ENCODE assay signal across 18 cellular contexts in genomic region chr2:197915548-197916265, GRCh38.
A peak's percentile ranks its signal among the peaks of the same experiment; 100 is the strongest.
DNase-seq lines count a peak whose midpoint lies in the region; ATAC-seq, FAIRE-seq and TF ChIP-seq lines count a peak whose summit lies in the region.
"Had no signal": no experiment of that assay in that cellular context is flagged by ENCODE, and none has a peak within 500 bp of the region (broad histone marks: within the 10 kb centered on the region; RNA-seq: fewer than 3 reads in every experiment).

No MANE protein-coding gene starts in this region.

- intact Hi-C loops in K562 (cut with micrococcal nuclease), result no loop called here
- intact Hi-C loops in right cardiac atrium (cut with DNase I), result no loop called here

- H3K36me3 ChIP-seq in K562 (ENCODE audit: control insufficient read depth, insufficient read depth, low read length) (peaks cover 7% of the 10 kb centered on the region; the same call in 2 of the 3 replicates), WERI-Rb-1 (no peaks in the 10 kb centered on the region)
- H3K36me3 ChIP-seq: ascending aorta, esophagus muscularis mucosa, MG63, neural progenitor cell had no signal

- DNase-seq in AG08396 (ENCODE audit: low spot score) (peak; percentile 32), HS-5 (ENCODE audit: low read depth) (peak; percentile 59), K562 (ENCODE audit: extremely low read depth in 1 of 4, low spot score in 3 of 4) (no peak), right cardiac atrium (no peak), NCI-H1417 (lab: John Stamatoyannopoulos, UW) (no peak), WERI-Rb-1 (no peak)
- DNase-seq in effector CD4-positive, alpha-beta T cell, result no peak
- DNase-seq: activated CD4-positive, CD25-positive, alpha-beta regulatory T cell; activated T-cell treated with anti-CD3 and anti-CD28 coated beads, Interleukin-2, amount 50 U/mL, for 4 hours; C1 segment of cervical spinal cord; MG63; NCI-H510A treated with DMSO at 0.1 percent for 48 hours; stimulated activated CD4-positive, alpha-beta T cell treated with anti-CD3 and anti-CD28 coated beads, Interleukin-15, amount 100 ng/mL, for 24 hours had no signal

- no TSS peak for BruUV-seq in K562 (replicated peaks; lab: Mats Ljungman, UMichigan)

- H3K27ac ChIP-seq in K562 (ENCODE audit: extremely low read depth, low read depth, low read length), result peak overlapping the region; percentile 30; the same call in 1 of the 3 replicates
- H3K27ac ChIP-seq in right cardiac atrium (ENCODE audit: low read length), result no peak overlapping the region
- no peak overlapping the region for H3K27ac ChIP-seq in WERI-Rb-1
- H3K27ac ChIP-seq: neural progenitor cell had no signal

- H3K4me3 ChIP-seq in K562 (no peak overlapping the region), right cardiac atrium (ENCODE audit: low read length) (no peak overlapping the region), WERI-Rb-1 (ENCODE audit: low read depth, low read length) (no peak overlapping the region)
- H3K4me3 ChIP-seq: ascending aorta, esophagus muscularis mucosa, MG63, neural progenitor cell had no signal

- peak; percentile 69 for FAIRE-seq in K562 (lab: Jason Lieb, UNC)
- FAIRE-seq: G401.6 had no signal

- no peaks in the 10 kb centered on the region for H3K9me1 ChIP-seq in K562 (ENCODE audit: control insufficient read depth, insufficient read depth, low read length)

- H2AFZ ChIP-seq in K562 (ENCODE audit: low read depth, low read length), result 0 out of 2 replicates have a peak overlapping the region, but pooled peaks have one; percentile 51
- H2AFZ ChIP-seq: neural progenitor cell had no signal

- no peak for TF ChIP-seq EP300 in K562 (IDR thresholded peaks at IDR 0.05; ENCODE audit: low read length)

- no peaks in the 10 kb centered on the region for H3K9me3 ChIP-seq in K562 (replicated peaks; ENCODE audit: control insufficient read depth, insufficient read depth, low read depth, low read length)
- no peaks in the 10 kb centered on the region for H3K9me3 ChIP-seq in right cardiac atrium (ENCODE audit: control insufficient read depth, low read length)
- H3K9me3 ChIP-seq in WERI-Rb-1 (ENCODE audit: severe bottlenecking), result no peaks in the 10 kb centered on the region
- H3K9me3 ChIP-seq: ascending aorta, esophagus muscularis mucosa, MG63 had no signal

- CTCF ChIA-PET in K562 (lab: Yijun Ruan, JAX; ENCODE audit: low intra/inter-chr PET ratio), result no interaction called here

- H3K27me3 ChIP-seq in K562 (ENCODE audit: control insufficient read depth in 2 of 2, insufficient read depth in 2 of 2, low read length in 2 of 2) (no peaks in the 10 kb centered on the region), right cardiac atrium (ENCODE audit: control insufficient read depth, insufficient read depth) (no peaks in the 10 kb centered on the region), WERI-Rb-1 (ENCODE audit: insufficient read depth, low read depth, severe bottlenecking) (no peaks in the 10 kb centered on the region)
- H3K27me3 ChIP-seq: ascending aorta, esophagus muscularis mucosa, neural progenitor cell had no signal

- no peaks in the 10 kb centered on the region for H4K20me1 ChIP-seq in K562 (replicated peaks; ENCODE audit: control insufficient read depth, insufficient read depth, low read length)

- TF ChIP-seq CTCF in K562 (IDR thresholded peaks at IDR 0.05 in 2 of 3, conservative IDR thresholded peaks at IDR 0.05 in 1 of 3; ENCODE audit: insufficient read depth in 2 of 3, low read depth in 1 of 3, low read length in 3 of 3) (no peak), WERI-Rb-1 (IDR thresholded peaks at IDR 0.05; ENCODE audit: low read depth, low read length) (no peak)

- peaks cover 29% of the 10 kb centered on the region; the same call in 2 of the 3 replicates for H3K79me2 ChIP-seq in K562 (ENCODE audit: control insufficient read depth, insufficient read depth, low read length)

- 13% methylated on average over 3 of the region's 3 CpGs for WGBS in K562 (ENCODE audit: insufficient coverage, low coverage, missing lambda C conversion rate)
- 28% methylated on average over 3 of the region's 3 CpGs for WGBS in right cardiac atrium

- H3K9ac ChIP-seq in K562 (ENCODE audit: insufficient read depth in 1 of 2, low read depth in 2 of 2, low read length in 2 of 2), result peak overlapping the region in 1 of 2 experiments; percentile 10; a peak in 1 of 4 replicates
- H3K9ac ChIP-seq: neural progenitor cell had no signal

- ATAC-seq in K562 (peak; percentile 54), right cardiac atrium (peak; percentile 85 to 91), HG03442 (IDR thresholded peaks at IDR 0.05; ENCODE audit: unreplicated experiment) (no peak)

- TF ChIP-seq POLR2A in K562 (conservative IDR thresholded peaks at IDR 0.05), result no peak

- H3K4me2 ChIP-seq in K562 (ENCODE audit: insufficient read depth, low read length), result no peak overlapping the region
- H3K4me2 ChIP-seq: neural progenitor cell had no signal

- in situ Hi-C loops in K562 (cut with MboI), result no loop called here

- no peak for TF ChIP-seq RAD21 in K562 (CRISPR knock-in tag; conservative IDR thresholded peaks at IDR 0.05 in 1 of 2, IDR thresholded peaks at IDR 0.05 in 1 of 2)

- H3K4me1 ChIP-seq in K562 (replicated peaks in 1 of 2; ENCODE audit: control insufficient read depth in 2 of 2, insufficient read depth in 2 of 2, low read length in 2 of 2), result peaks cover 0 to 30% of the 10 kb centered on the region in 2 experiments; a peak in 2 of 5 replicates
- peaks cover 3% of the 10 kb centered on the region for H3K4me1 ChIP-seq in right cardiac atrium (ENCODE audit: control insufficient read depth, insufficient read depth, low read length)
- H3K4me1 ChIP-seq: neural progenitor cell had no signal

- POLR2A ChIA-PET in K562 (lab: Yijun Ruan, JAX), result interaction anchor here (2.0 kb wide), 1 partner anchor 9 kb away, joined by 6 read pairs; no protein-coding TSS in a partner anchor

TF ChIP-seq in K562, 482 proteins besides CTCF, POLR2A, EP300 and RAD21 (continues in another document):
- peak; percentile 82 for TF ChIP-seq CEBPB (tag; IDR thresholded peaks at IDR 0.05)
- TF ChIP-seq ZFP30 (CRISPR knock-in tag; IDR thresholded peaks at IDR 0.05; ENCODE audit: borderline replicate concordance), result no peak
- TF ChIP-seq SFPQ (IDR thresholded peaks at IDR 0.05; ENCODE audit: low read depth, low read length), result no peak
- no peak for TF ChIP-seq TCF7 (IDR thresholded peaks at IDR 0.05; ENCODE audit: borderline replicate concordance)
- peak; percentile 59; the same call in 1 of the 2 replicates for TF ChIP-seq LEF1 (IDR thresholded peaks at IDR 0.05)

Comparison
In these comparisons a context has a peak if more than half of its experiments do, and no peak if none do; other contexts are left out.
1. DNase-seq: peak in AG08396 (single experiment) and HS-5 (single experiment); none in K562 (0 of 4), right cardiac atrium (0 of 3), NCI-H1417 (0 of 3), effector CD4-positive, alpha-beta T cell (single experiment) and WERI-Rb-1 (single experiment).